Comparison of ENCODE assay signal across 20 cellular contexts in genomic region chr1:201734776-201735175, GRCh38.
"Had no signal": no experiment of that assay in that cellular context is flagged by ENCODE, and none has a peak within 500 bp of the region (broad histone marks: within the 10 kb centered on the region; RNA-seq: fewer than 3 reads in every experiment).

No MANE protein-coding gene starts in this region.

- H3K36me3 ChIP-seq: ascending aorta, breast epithelium, esophagus muscularis mucosa, pancreas, sigmoid colon, spleen, transverse colon, vagina had no signal

- H3K4me3 Mint-ChIP-seq: activated CD4-positive, alpha-beta T cell treated with anti-CD3 and anti-CD28 coated beads, Interleukin-2, amount 10 ng/mL, durations not matched to agents 24 days and 14 days; activated CD8-positive, alpha-beta T cell treated with anti-CD3 and anti-CD28 coated beads for 36 hours; neural crest cell; stimulated activated memory B cell treated with anti-CD40 and anti-IgM and Interleukin-4, amounts not matched to agents 10 μg/mL and 1 μg/mL and 100 μg/mL, for 72 hours had no signal

- H3K27ac Mint-ChIP-seq: activated CD4-positive, alpha-beta T cell treated with anti-CD3 and anti-CD28 coated beads, Interleukin-2, amount 10 ng/mL, durations not matched to agents 24 days and 14 days; activated CD8-positive, alpha-beta T cell treated with anti-CD3 and anti-CD28 coated beads for 36 hours; stimulated activated memory B cell treated with anti-CD40 and anti-IgM and Interleukin-4, amounts not matched to agents 10 μg/mL and 1 μg/mL and 100 μg/mL, for 72 hours had no signal

- ATAC-seq: activated CD8-positive, alpha-beta T cell treated with anti-CD3 and anti-CD28 coated beads for 36 hours; left cardiac atrium; pancreas; stimulated activated memory B cell treated with anti-CD40 and anti-IgM and Interleukin-4, amounts not matched to agents 10 μg/mL and 1 μg/mL and 100 μg/mL, for 72 hours had no signal

- H3K4me3 ChIP-seq: ascending aorta, breast epithelium, esophagus muscularis mucosa, pancreas, sigmoid colon, spleen, transverse colon, vagina had no signal

- H3K9ac ChIP-seq: SK-N-SH had no signal

- H3K27ac ChIP-seq: breast epithelium, esophagus muscularis mucosa, pancreas, spleen, transverse colon, vagina had no signal

- H3K27me3 ChIP-seq: ascending aorta, breast epithelium, esophagus muscularis mucosa, pancreas, sigmoid colon, transverse colon, vagina had no signal

- DNase-seq: activated CD4-positive, alpha-beta T cell treated with anti-CD3 and anti-CD28 coated beads, Interleukin-2, amount 10 ng/mL, durations not matched to agents 24 days and 14 days; activated CD8-positive, alpha-beta T cell treated with anti-CD3 and anti-CD28 coated beads for 36 hours; activated effector memory CD4-positive, alpha-beta T cell treated with anti-CD3 and anti-CD28 coated beads, Interleukin-2, amount 50 U/mL, for 16 hours; activated naive CD4-positive, alpha-beta T cell treated with anti-CD3 and anti-CD28 coated beads, Interleukin-2, amount 50 U/mL, for 16 hours; activated T-cell treated with anti-CD3 and anti-CD28 coated beads, Interleukin-2, amount 50 U/mL, for 48 hours; effector memory CD4-positive, alpha-beta T cell; hippocampal formation; left cardiac atrium; pancreas; sigmoid colon; SK-N-SH; spleen; stimulated activated CD4-positive, alpha-beta T cell treated with anti-CD3 and anti-CD28 coated beads, Interleukin-4, amount 100 ng/mL, for 4 hours; transverse colon had no signal

- H3K36me3 Mint-ChIP-seq: stimulated activated memory B cell treated with anti-CD40 and anti-IgM and Interleukin-4, amounts not matched to agents 10 μg/mL and 1 μg/mL and 100 μg/mL, for 72 hours had no signal

- H3K9me3 ChIP-seq: ascending aorta, breast epithelium, esophagus muscularis mucosa, pancreas, sigmoid colon, SK-N-SH, spleen, transverse colon, vagina had no signal

- H3K4me2 ChIP-seq: SK-N-SH had no signal

- H3K4me1 ChIP-seq: breast epithelium, pancreas had no signal

- H3K9me3 Mint-ChIP-seq: activated CD4-positive, alpha-beta T cell treated with anti-CD3 and anti-CD28 coated beads, Interleukin-2, amount 10 ng/mL, durations not matched to agents 24 days and 14 days; activated CD8-positive, alpha-beta T cell treated with anti-CD3 and anti-CD28 coated beads for 36 hours; neural crest cell; stimulated activated memory B cell treated with anti-CD40 and anti-IgM and Interleukin-4, amounts not matched to agents 10 μg/mL and 1 μg/mL and 100 μg/mL, for 72 hours had no signal
